Comparison of ENCODE assay signal across 11 cellular contexts in the genomic region with DNA sequence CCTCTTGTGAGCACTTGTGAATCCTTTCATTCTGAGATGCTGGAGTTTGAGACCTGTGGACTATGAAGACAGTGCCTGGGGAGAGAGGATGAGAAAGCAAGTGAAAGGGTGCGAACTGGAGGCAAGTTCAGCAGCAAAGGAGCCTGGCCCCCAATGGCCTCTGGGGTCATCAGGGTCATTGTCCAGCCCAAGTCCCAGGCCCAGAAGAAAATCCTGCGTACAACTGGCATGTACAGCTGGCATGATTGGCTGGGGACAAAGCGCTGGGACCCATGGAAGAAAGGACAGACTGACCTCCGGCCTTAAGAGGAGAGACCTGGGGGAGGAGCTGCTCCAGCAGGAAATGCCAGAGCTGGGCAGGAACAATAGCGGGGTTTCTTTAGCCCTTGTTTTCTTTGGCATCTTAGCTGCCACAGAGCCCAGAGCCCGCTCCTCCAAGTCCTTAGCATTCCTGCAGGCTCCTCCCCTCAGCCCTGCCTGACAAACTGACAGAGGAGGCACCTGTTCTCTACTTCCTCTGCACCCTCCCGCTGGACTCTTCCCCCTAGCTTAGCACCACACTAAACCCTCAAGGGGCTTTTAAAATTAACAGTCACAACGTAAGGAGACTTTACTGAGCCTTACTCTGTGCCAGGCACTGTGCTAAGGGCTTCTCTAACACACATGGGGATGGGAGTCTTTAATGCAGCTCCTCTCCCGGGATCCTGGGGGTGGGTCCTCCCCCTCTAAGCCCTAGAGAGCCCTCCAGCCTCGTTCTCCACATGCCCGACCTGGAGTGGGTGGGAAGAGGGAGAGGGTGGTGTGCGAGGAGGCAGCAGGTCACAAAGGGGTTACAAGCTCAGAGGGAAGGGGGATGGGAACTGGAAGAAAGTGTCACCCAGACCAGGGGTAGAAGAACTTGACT. TPM values are rescaled to one million over a fixed set of nuclear protein-coding genes. Genes with fewer than 3 reads are reported as not detected.
DNase-seq lines count a peak whose midpoint lies in the region; ATAC-seq and TF ChIP-seq lines count a peak whose summit lies in the region.
"Had no signal": no experiment of that assay in that cellular context is flagged by ENCODE, and none has a peak within 500 bp of the region (broad histone marks: within the 10 kb centered on the region; RNA-seq: fewer than 3 reads in every experiment).

No MANE protein-coding gene starts in this region.

- TF ChIP-seq CTCF in natural killer cell (IDR thresholded peaks at IDR 0.05): no peak

- no peak for DNase-seq in natural killer cell treated with Interleukin-12 subunit alpha and Interleukin-12 subunit beta and Interleukin-15 and Interleukin-18, amount 100 ng/mL, for 72 hours (ENCODE audit: low spot score)
- DNase-seq in natural killer cell: no peak
- no peak for DNase-seq in T-helper 17 cell
- DNase-seq in kidney tubule cell (ENCODE audit: low spot score): peak; percentile 81
- DNase-seq in KG1 (lab: John Stamatoyannopoulos, UW): no peak
- DNase-seq: activated naive CD4-positive, alpha-beta T cell treated with anti-CD3 and anti-CD28 coated beads for 36 hours; COR-L47 had no signal

- no peaks in the 10 kb centered on the region for H3K9me3 Mint-ChIP-seq in natural killer cell treated with Interleukin-12 subunit alpha and Interleukin-12 subunit beta and Interleukin-15 and Interleukin-18, amount 100 ng/mL, for 72 hours
- H3K9me3 Mint-ChIP-seq in natural killer cell: no peaks in the 10 kb centered on the region
- H3K9me3 Mint-ChIP-seq: activated naive CD4-positive, alpha-beta T cell treated with anti-CD3 and anti-CD28 coated beads for 36 hours had no signal

- peaks cover 7% of the 10 kb centered on the region for H3K36me3 Mint-ChIP-seq in natural killer cell treated with Interleukin-12 subunit alpha and Interleukin-12 subunit beta and Interleukin-15 and Interleukin-18, amount 100 ng/mL, for 72 hours
- H3K36me3 Mint-ChIP-seq in natural killer cell (no peaks in the 10 kb centered on the region), T-helper 17 cell (ENCODE audit: low read depth) (peaks cover 15% of the 10 kb centered on the region)

- no peak for ATAC-seq in natural killer cell treated with Interleukin-12 subunit alpha and Interleukin-12 subunit beta and Interleukin-15 and Interleukin-18, amount 100 ng/mL, for 72 hours
- ATAC-seq in natural killer cell (no peak), T-helper 17 cell (no peak), GM21423 (IDR thresholded peaks at IDR 0.05; ENCODE audit: unreplicated experiment) (no peak), GM18861 (IDR thresholded peaks at IDR 0.05; ENCODE audit: unreplicated experiment) (no peak)
- ATAC-seq in activated CD4-positive, CD25-positive, alpha-beta regulatory T cell treated with anti-CD3 and anti-CD28 coated beads, Interleukin-2, amount 50 U/mL, for 24 hours: no peak
- ATAC-seq: gastroesophageal sphincter had no signal

- H3K27ac Mint-ChIP-seq in natural killer cell treated with Interleukin-12 subunit alpha and Interleukin-12 subunit beta and Interleukin-15 and Interleukin-18, amount 100 ng/mL, for 72 hours: no peak overlapping the region
- no peak overlapping the region for H3K27ac Mint-ChIP-seq in natural killer cell
- no peak overlapping the region for H3K27ac Mint-ChIP-seq in T-helper 17 cell
- H3K27ac Mint-ChIP-seq: activated naive CD4-positive, alpha-beta T cell treated with anti-CD3 and anti-CD28 coated beads for 36 hours had no signal

- H3K4me1 Mint-ChIP-seq in natural killer cell treated with Interleukin-12 subunit alpha and Interleukin-12 subunit beta and Interleukin-15 and Interleukin-18, amount 100 ng/mL, for 72 hours (ENCODE audit: low read depth in 2 of 2): peaks cover 6% of the 10 kb centered on the region in 2 donors
- H3K4me1 Mint-ChIP-seq in natural killer cell (peaks cover 0 to 6% of the 10 kb centered on the region in 2 donors), T-helper 17 cell (peaks cover 9% of the 10 kb centered on the region)

- H3K27me3 Mint-ChIP-seq in natural killer cell treated with Interleukin-12 subunit alpha and Interleukin-12 subunit beta and Interleukin-15 and Interleukin-18, amount 100 ng/mL, for 72 hours: peaks cover 48 to 56% of the 10 kb centered on the region in 2 donors
- H3K27me3 Mint-ChIP-seq in natural killer cell (ENCODE audit: low read depth in 2 of 2): peaks cover 64 to 67% of the 10 kb centered on the region in 2 donors
- H3K27me3 Mint-ChIP-seq in T-helper 17 cell: peaks cover 81% of the 10 kb centered on the region

- intact Hi-C loops in natural killer cell (cut with micrococcal nuclease): no loop called here

- peak overlapping the region; percentile 32 for H3K4me3 Mint-ChIP-seq in natural killer cell treated with Interleukin-12 subunit alpha and Interleukin-12 subunit beta and Interleukin-15 and Interleukin-18, amount 100 ng/mL, for 72 hours
- no peak overlapping the region for H3K4me3 Mint-ChIP-seq in natural killer cell
- peak overlapping the region; percentile 86 for H3K4me3 Mint-ChIP-seq in T-helper 17 cell

- H3K9me3 ChIP-seq in T-helper 17 cell (ENCODE audit: control insufficient read depth, low read length, poor library complexity, severe bottlenecking): no peaks in the 10 kb centered on the region
- H3K9me3 ChIP-seq: gastroesophageal sphincter had no signal

RNA-seq across cellular contexts. Expression of gene AQP5, which starts 1.9 kb away (rescaled TPM):
- not detected for total RNA-seq in natural killer cell treated with Interleukin-12 subunit alpha and Interleukin-12 subunit beta and Interleukin-15 and Interleukin-18, amount 100 ng/mL, for 72 hours
- total RNA-seq in natural killer cell (not detected), T-helper 17 cell (not detected)
- total RNA-seq: activated naive CD4-positive, alpha-beta T cell treated with anti-CD3 and anti-CD28 coated beads for 36 hours had no signal

RNA-seq across cellular contexts. Expression of gene AQP2, which starts 9.3 kb away (rescaled TPM):
- total RNA-seq in natural killer cell treated with Interleukin-12 subunit alpha and Interleukin-12 subunit beta and Interleukin-15 and Interleukin-18, amount 100 ng/mL, for 72 hours: not detected
- total RNA-seq in natural killer cell (not detected), T-helper 17 cell (not detected)
- total RNA-seq: activated naive CD4-positive, alpha-beta T cell treated with anti-CD3 and anti-CD28 coated beads for 36 hours had no signal

RNA-seq across cellular contexts. Expression of gene AQP6, which starts 12.9 kb away (rescaled TPM):
- not detected for total RNA-seq in natural killer cell treated with Interleukin-12 subunit alpha and Interleukin-12 subunit beta and Interleukin-15 and Interleukin-18, amount 100 ng/mL, for 72 hours
- total RNA-seq in natural killer cell (not detected), T-helper 17 cell (not detected)
- total RNA-seq: activated naive CD4-positive, alpha-beta T cell treated with anti-CD3 and anti-CD28 coated beads for 36 hours; gastroesophageal sphincter had no signal

RNA-seq across cellular contexts. Expression of gene FAIM2, which starts 56.1 kb away (rescaled TPM):
- under 1 TPM in 1 of 2 donors, not detected in 1; 0.50 TPM for total RNA-seq in natural killer cell treated with Interleukin-12 subunit alpha and Interleukin-12 subunit beta and Interleukin-15 and Interleukin-18, amount 100 ng/mL, for 72 hours
- under 1 TPM in 2 of 3 donors, not detected in 1; 0.09 to 0.57 TPM for total RNA-seq in natural killer cell
- total RNA-seq in T-helper 17 cell: under 1 TPM; 0.05 to 0.68 TPM
